Comparison of ENCODE assay signal across 27 cellular contexts in genomic region chr5:62199792-62200716, GRCh38.
A peak's percentile ranks its signal among the peaks of the same experiment; 100 is the strongest.
DNase-seq lines count a peak whose midpoint lies in the region; ATAC-seq, FAIRE-seq and TF ChIP-seq lines count a peak whose summit lies in the region.
"Had no signal": no experiment of that assay in that cellular context is flagged by ENCODE, and none has a peak within 500 bp of the region (broad histone marks: within the 10 kb centered on the region; RNA-seq: fewer than 3 reads in every experiment).

No MANE protein-coding gene starts in this region.

- in situ Hi-C loops in KBM-7 (cut with MboI; ENCODE audit: low pct_unique_long_range_greater_than_20kb, low sequenced_read_pairs), result no loop called here
- in situ Hi-C loops in K562 (cut with MboI), result loop anchor here (25.0 kb wide), 1 partner anchor 587 kb away; no protein-coding TSS in a partner anchor

- H3K4me1 ChIP-seq in K562 (replicated peaks in 1 of 2; ENCODE audit: control insufficient read depth in 2 of 2, insufficient read depth in 2 of 2, low read length in 2 of 2), result peaks cover 0 to 9% of the 10 kb centered on the region in 2 experiments; a peak in 1 of 5 replicates
- H3K4me1 ChIP-seq in CD4-positive, alpha-beta memory T cell (ENCODE audit: insufficient read depth, low read length), result no peaks in the 10 kb centered on the region
- H3K4me1 ChIP-seq: lower lobe of right lung, neural progenitor cell, prostate gland, testis, vagina had no signal

- intact Hi-C loops in K562 (cut with micrococcal nuclease), result no loop called here
- intact Hi-C loops in CD4-positive, alpha-beta memory T cell (cut with micrococcal nuclease), result no loop called here

- TF ChIP-seq CTCF in K562 (IDR thresholded peaks at IDR 0.05 in 2 of 3, conservative IDR thresholded peaks at IDR 0.05 in 1 of 3; ENCODE audit: insufficient read depth in 2 of 3, low read depth in 1 of 3, low read length in 3 of 3), result no peak

- H2AFZ ChIP-seq in K562 (ENCODE audit: low read depth, low read length), result no peak overlapping the region
- H2AFZ ChIP-seq: neural progenitor cell, PC-9 had no signal

- no peak for TF ChIP-seq EP300 in K562 (IDR thresholded peaks at IDR 0.05; ENCODE audit: low read length)

- CTCF ChIA-PET in K562 (lab: Yijun Ruan, JAX; ENCODE audit: low intra/inter-chr PET ratio), result no interaction called here
- CTCF ChIA-PET in CD4-positive, alpha-beta memory T cell (lab: Charles Lee; ENCODE audit: partially characterized antibody), result interaction anchor here (1.1 kb wide), 1 partner anchor 12 kb away, joined by 3 read pairs; no protein-coding TSS in a partner anchor

- no peaks in the 10 kb centered on the region for H3K9me1 ChIP-seq in K562 (ENCODE audit: control insufficient read depth, insufficient read depth, low read length)

- no peak for TF ChIP-seq POLR2A in K562 (conservative IDR thresholded peaks at IDR 0.05)

- WGBS in K562 (ENCODE audit: insufficient coverage, low coverage, missing lambda C conversion rate), result under 1% methylated on average over 7 of the region's 7 CpGs

- POLR2A ChIA-PET in K562 (lab: Yijun Ruan, JAX), result no interaction called here
- POLR2A ChIA-PET in CD4-positive, alpha-beta memory T cell (lab: Charles Lee; ENCODE audit: partially characterized antibody), result no interaction called here

- no peak overlapping the region for H3K9ac ChIP-seq in K562 (ENCODE audit: insufficient read depth in 1 of 2, low read depth in 2 of 2, low read length in 2 of 2)
- H3K9ac ChIP-seq: neural progenitor cell had no signal

- no peaks in the 10 kb centered on the region for H4K20me1 ChIP-seq in K562 (replicated peaks; ENCODE audit: control insufficient read depth, insufficient read depth, low read length)

- no peak for FAIRE-seq in K562 (lab: Jason Lieb, UNC)
- FAIRE-seq: endometrium, GM12878 had no signal

- H3K4me3 Mint-ChIP-seq in activated T-cell treated with anti-CD3 and anti-CD28 coated beads, Interleukin-2, amount 50 U/mL, for 24 hours, result peak overlapping the region; percentile 9
- no peak overlapping the region for H3K4me3 Mint-ChIP-seq in T-helper 1 cell treated with Interleukin-12 subunit alpha and Interleukin-12 subunit beta and Interleukin-4 antibody, amounts not matched to agents 30 μg/mL and 1 μg/mL, for 36 hours
- H3K4me3 Mint-ChIP-seq in CD4-positive, alpha-beta memory T cell, result no peak overlapping the region
- H3K4me3 Mint-ChIP-seq: CD4-positive, CD25-positive, alpha-beta regulatory T cell; IgD-negative memory B cell; neural progenitor cell had no signal

- peak overlapping the region; percentile 73 for H3K27ac Mint-ChIP-seq in activated T-cell treated with anti-CD3 and anti-CD28 coated beads, Interleukin-2, amount 50 U/mL, for 24 hours
- H3K27ac Mint-ChIP-seq in T-helper 1 cell treated with Interleukin-12 subunit alpha and Interleukin-12 subunit beta and Interleukin-4 antibody, amounts not matched to agents 30 μg/mL and 1 μg/mL, for 36 hours, result peak overlapping the region; percentile 31
- H3K27ac Mint-ChIP-seq in CD4-positive, alpha-beta memory T cell, result no peak overlapping the region
- H3K27ac Mint-ChIP-seq: neural progenitor cell had no signal

- no peaks in the 10 kb centered on the region for H3K36me3 ChIP-seq in K562 (ENCODE audit: control insufficient read depth, insufficient read depth, low read length)
- H3K36me3 ChIP-seq in CD4-positive, alpha-beta memory T cell (ENCODE audit: insufficient read depth, low read length), result no peaks in the 10 kb centered on the region
- H3K36me3 ChIP-seq: lower lobe of right lung, neural progenitor cell, prostate gland, vagina had no signal

- no peak overlapping the region for H3K27ac ChIP-seq in K562 (ENCODE audit: extremely low read depth, low read depth, low read length)
- H3K27ac ChIP-seq in CD4-positive, alpha-beta memory T cell (ENCODE audit: low read depth, low read length), result no peak overlapping the region
- H3K27ac ChIP-seq: lower lobe of right lung, neural progenitor cell, PC-9, prostate gland, testis, vagina had no signal

- no peaks in the 10 kb centered on the region for H3K79me2 ChIP-seq in K562 (ENCODE audit: control insufficient read depth, insufficient read depth, low read length)

- no peak for DNase-seq in activated T-cell treated with anti-CD3 and anti-CD28 coated beads, Interleukin-2, amount 50 U/mL, for 24 hours
- DNase-seq in activated T-cell treated with anti-CD3 and anti-CD28 coated beads, Interleukin-2, amount 50 U/mL, for 1 hour, result no peak
- DNase-seq in KBM-7 (peak; percentile 47), K562 (ENCODE audit: extremely low read depth in 1 of 4, low spot score in 3 of 4) (no peak), dermis blood vessel endothelial cell (no peak)
- DNase-seq in CD4-positive, alpha-beta memory T cell, result no peak
- DNase-seq: activated CD8-positive, alpha-beta memory T cell treated with anti-CD3 and anti-CD28 coated beads for 24 hours; activated effector memory CD4-positive, alpha-beta T cell treated with Interleukin-2 at 50 U/mL for 16 hours; amygdala; DMS153; lower lobe of right lung; mucosa of descending colon; NCI-H1048; NCI-H187; NCI-H226; NCI-H774; PC-9; SHP77 treated with DMSO at 0.1 percent for 48 hours; testis had no signal

- no peak overlapping the region for H3K4me2 ChIP-seq in K562 (ENCODE audit: insufficient read depth, low read length)
- H3K4me2 ChIP-seq: neural progenitor cell, PC-9 had no signal

- no peak for ATAC-seq in K562
- ATAC-seq: GM12878, lower lobe of right lung, mucosa of descending colon had no signal

- no peak overlapping the region for H3K4me3 ChIP-seq in K562
- no peak overlapping the region for H3K4me3 ChIP-seq in CD4-positive, alpha-beta memory T cell (ENCODE audit: low read length in 2 of 2)
- H3K4me3 ChIP-seq: GM12878, lower lobe of right lung, mucosa of descending colon, neural progenitor cell, PC-9, prostate gland, testis, vagina had no signal

- H3K27me3 ChIP-seq in K562 (ENCODE audit: control insufficient read depth in 2 of 2, insufficient read depth in 2 of 2, low read length in 2 of 2), result peaks cover 0 to 4% of the 10 kb centered on the region in 2 experiments; a peak in 1 of 5 replicates
- H3K27me3 ChIP-seq in CD4-positive, alpha-beta memory T cell (ENCODE audit: insufficient read depth, low read length), result peaks cover 4% of the 10 kb centered on the region
- H3K27me3 ChIP-seq: neural progenitor cell, testis, vagina had no signal

- H3K36me3 Mint-ChIP-seq in activated T-cell treated with anti-CD3 and anti-CD28 coated beads, Interleukin-2, amount 50 U/mL, for 24 hours (ENCODE audit: low read depth), result no peaks in the 10 kb centered on the region
- H3K36me3 Mint-ChIP-seq in T-helper 1 cell treated with Interleukin-12 subunit alpha and Interleukin-12 subunit beta and Interleukin-4 antibody, amounts not matched to agents 30 μg/mL and 1 μg/mL, for 36 hours (ENCODE audit: low read depth), result no peaks in the 10 kb centered on the region
- H3K36me3 Mint-ChIP-seq in CD4-positive, alpha-beta memory T cell, result no peaks in the 10 kb centered on the region
- H3K36me3 Mint-ChIP-seq: CD4-positive, CD25-positive, alpha-beta regulatory T cell; IgD-negative memory B cell; neural progenitor cell had no signal

- peaks cover 22% of the 10 kb centered on the region for H3K4me1 Mint-ChIP-seq in activated T-cell treated with anti-CD3 and anti-CD28 coated beads, Interleukin-2, amount 50 U/mL, for 24 hours (ENCODE audit: low read depth)
- peaks cover 3% of the 10 kb centered on the region for H3K4me1 Mint-ChIP-seq in T-helper 1 cell treated with Interleukin-12 subunit alpha and Interleukin-12 subunit beta and Interleukin-4 antibody, amounts not matched to agents 30 μg/mL and 1 μg/mL, for 36 hours (ENCODE audit: low read depth)
- peaks cover 0 to 3% (median 0%) of the 10 kb centered on the region in 4 donors for H3K4me1 Mint-ChIP-seq in CD4-positive, alpha-beta memory T cell
- H3K4me1 Mint-ChIP-seq: IgD-negative memory B cell, neural progenitor cell had no signal

- no TSS peak for BruUV-seq in K562 (replicated peaks; lab: Mats Ljungman, UMichigan)

- H3K9me3 Mint-ChIP-seq in activated T-cell treated with anti-CD3 and anti-CD28 coated beads, Interleukin-2, amount 50 U/mL, for 24 hours, result no peaks in the 10 kb centered on the region
- no peaks in the 10 kb centered on the region for H3K9me3 Mint-ChIP-seq in T-helper 1 cell treated with Interleukin-12 subunit alpha and Interleukin-12 subunit beta and Interleukin-4 antibody, amounts not matched to agents 30 μg/mL and 1 μg/mL, for 36 hours
- no peaks in the 10 kb centered on the region for H3K9me3 Mint-ChIP-seq in CD4-positive, alpha-beta memory T cell
- H3K9me3 Mint-ChIP-seq: IgD-negative memory B cell, neural progenitor cell had no signal

- no peak for TF ChIP-seq RAD21 in K562 (CRISPR knock-in tag; conservative IDR thresholded peaks at IDR 0.05 in 1 of 2, IDR thresholded peaks at IDR 0.05 in 1 of 2)

- peaks cover 12% of the 10 kb centered on the region for H3K27me3 Mint-ChIP-seq in activated T-cell treated with anti-CD3 and anti-CD28 coated beads, Interleukin-2, amount 50 U/mL, for 24 hours
- peaks cover 14% of the 10 kb centered on the region for H3K27me3 Mint-ChIP-seq in T-helper 1 cell treated with Interleukin-12 subunit alpha and Interleukin-12 subunit beta and Interleukin-4 antibody, amounts not matched to agents 30 μg/mL and 1 μg/mL, for 36 hours (ENCODE audit: low read depth)
- H3K27me3 Mint-ChIP-seq in CD4-positive, alpha-beta memory T cell, result peaks cover 9 to 18% of the 10 kb centered on the region in 2 donors

- no peaks in the 10 kb centered on the region for H3K9me3 ChIP-seq in K562 (replicated peaks; ENCODE audit: control insufficient read depth, insufficient read depth, low read depth, low read length)
- no peaks in the 10 kb centered on the region for H3K9me3 ChIP-seq in CD4-positive, alpha-beta memory T cell (ENCODE audit: control insufficient read depth in 1 of 2, low read length in 2 of 2)
- H3K9me3 ChIP-seq: lower lobe of right lung, mucosa of descending colon, prostate gland, testis, vagina had no signal

TF ChIP-seq in K562, 482 proteins besides CTCF, POLR2A, EP300 and RAD21 (continues in another document):
- TF ChIP-seq TAF9B (IDR thresholded peaks at IDR 0.05; ENCODE audit: partially characterized antibody), result no peak
- peak; percentile 82 for TF ChIP-seq CBX8 (IDR thresholded peaks at IDR 0.05; ENCODE audit: borderline replicate concordance, extremely low read depth, low read depth, low read length, poor library complexity, severe bottlenecking)
- TF ChIP-seq HMBOX1 (IDR thresholded peaks at IDR 0.05), result peak; percentile 70; the same call in 1 of the 2 replicates
- no peak for TF ChIP-seq NBN (IDR thresholded peaks at IDR 0.05; ENCODE audit: low read depth)

Comparison
In these comparisons a context has a peak if more than half of its experiments do, and no peak if none do; other contexts are left out.
1. H3K27ac Mint-ChIP-seq: peak in activated T-cell treated with anti-CD3 and anti-CD28 coated beads, Interleukin-2, amount 50 U/mL, for 24 hours (single experiment) and T-helper 1 cell treated with Interleukin-12 subunit alpha and Interleukin-12 subunit beta and Interleukin-4 antibody, amounts not matched to agents 30 μg/mL and 1 μg/mL, for 36 hours (single experiment); none in CD4-positive, alpha-beta memory T cell (0 of 7).